ENCODE assay signal across 10 cellular contexts in the genomic region with DNA sequence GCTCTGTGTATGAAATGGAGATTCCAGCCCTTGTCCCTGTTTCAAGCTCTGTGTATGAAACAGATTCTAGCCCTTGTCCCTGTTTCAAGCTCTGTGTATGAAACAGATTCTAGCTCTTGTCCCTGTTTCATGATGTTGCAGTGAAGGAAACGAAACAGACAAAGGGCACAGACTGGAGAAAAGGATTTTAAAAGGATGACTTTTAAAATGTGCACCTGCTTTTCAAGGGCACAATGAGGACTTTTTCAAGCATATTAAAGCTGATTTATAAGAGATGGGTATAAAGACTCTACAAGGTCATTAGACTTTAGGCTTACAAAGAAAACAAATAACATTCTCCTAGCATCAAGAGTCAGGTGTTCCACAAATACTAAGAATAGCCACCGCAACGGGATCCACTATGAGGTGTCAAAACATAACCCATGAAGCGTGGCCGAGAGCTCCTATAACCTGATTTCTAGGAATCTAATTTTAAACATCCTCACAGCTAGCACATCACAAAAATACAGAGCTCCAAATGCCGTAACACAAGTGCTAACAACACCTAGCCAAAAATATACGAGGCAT. TPM values are rescaled to one million over a fixed set of nuclear protein-coding genes. Genes with fewer than 3 reads are reported as not detected.
A peak's percentile ranks its signal among the peaks of the same experiment; 100 is the strongest.
DNase-seq lines count a peak whose midpoint lies in the region; ATAC-seq and TF ChIP-seq lines count a peak whose summit lies in the region.
"Had no signal": no experiment of that assay in that cellular context is flagged by ENCODE, and none has a peak within 500 bp of the region (broad histone marks: within the 10 kb centered on the region; RNA-seq: fewer than 3 reads in every experiment).

No MANE protein-coding gene starts in this region.

- peak overlapping the region; percentile 30; the same call in 1 of the 2 replicates for H3K9ac ChIP-seq in SK-N-SH
- H3K9ac ChIP-seq in fibroblast of lung (ENCODE audit: insufficient read depth, low read length), result no peak overlapping the region
- H3K9ac ChIP-seq in neural progenitor cell, result no peak overlapping the region

- no peaks in the 10 kb centered on the region for H3K36me3 ChIP-seq in SK-N-SH (replicated peaks in 1 of 2; ENCODE audit: control insufficient read depth in 1 of 2, insufficient read depth in 2 of 2, low read length in 1 of 2)
- H3K36me3 ChIP-seq in fibroblast of lung (ENCODE audit: control insufficient read depth, insufficient read depth, low read length), result no peaks in the 10 kb centered on the region
- H3K36me3 ChIP-seq in neural progenitor cell, result no peaks in the 10 kb centered on the region
- H3K36me3 ChIP-seq in vagina, result no peaks in the 10 kb centered on the region

- peaks cover 48% of the 10 kb centered on the region for H3K4me1 Mint-ChIP-seq in neural progenitor cell
- peaks cover 14% of the 10 kb centered on the region for H3K4me1 Mint-ChIP-seq in Calu3 (ENCODE audit: low read depth, unreplicated experiment)

- H3F3A ChIP-seq in SK-N-SH (replicated peaks; ENCODE audit: insufficient read depth), result no peaks in the 10 kb centered on the region
- H3F3A ChIP-seq in neural progenitor cell (ENCODE audit: low read depth), result peaks cover 6% of the 10 kb centered on the region

- H3K9me2 ChIP-seq in SK-N-SH, result no peaks in the 10 kb centered on the region

- H3K27ac ChIP-seq in SK-N-SH (ENCODE audit: low read depth in 2 of 2, low read length in 1 of 2) (peak overlapping the region in 1 of 2 experiments; percentile 70; a peak in 2 of 4 replicates), fibroblast of lung (ENCODE audit: insufficient read depth, low read length) (peak overlapping the region; percentile 62), neural progenitor cell (no peak overlapping the region), vagina (peak overlapping the region; percentile 51)

- H3K4me3 Mint-ChIP-seq in neural progenitor cell, result no peak overlapping the region
- no peak overlapping the region for H3K4me3 Mint-ChIP-seq in Calu3 (ENCODE audit: low read depth, unreplicated experiment)

- peaks cover 4% of the 10 kb centered on the region for H3K27me3 Mint-ChIP-seq in neural progenitor cell (ENCODE audit: insufficient read depth, low read depth)
- no peaks in the 10 kb centered on the region for H3K27me3 Mint-ChIP-seq in Calu3 (ENCODE audit: unreplicated experiment)

- H4K20me1 ChIP-seq in SK-N-SH (ENCODE audit: insufficient read depth) (peaks cover 84% of the 10 kb centered on the region), fibroblast of lung (ENCODE audit: control insufficient read depth, extremely low read depth, insufficient read depth, low read length) (peaks cover 4% of the 10 kb centered on the region), neural progenitor cell (ENCODE audit: low read depth) (peaks cover 87% of the 10 kb centered on the region)

- H2AFZ ChIP-seq in SK-N-SH (ENCODE audit: low read depth) (no peak overlapping the region), fibroblast of lung (ENCODE audit: low read length) (no peak overlapping the region), neural progenitor cell (replicated peaks) (no peak overlapping the region)

- BruUV-seq in Calu3 (replicated peaks; lab: Mats Ljungman, UMichigan), result no TSS peak

- no peak for TF ChIP-seq EP300 in SK-N-SH (IDR thresholded peaks at IDR 0.05; ENCODE audit: borderline replicate concordance in 1 of 2, low read depth in 1 of 2, low read length in 1 of 2)

- no peak for ATAC-seq in SK-N-SH treated with all-trans-retinoic acid at 6 μM for 48 hours
- ATAC-seq: esophagus mucosa had no signal

- 97% methylated on average over 7 of the region's 7 CpGs for WGBS in SK-N-SH (ENCODE audit: low lambda C conversion rate)

- H3K9me3 ChIP-seq in SK-N-SH (no peaks in the 10 kb centered on the region), fibroblast of lung (ENCODE audit: control insufficient read depth, insufficient read depth, low read depth, low read length) (no peaks in the 10 kb centered on the region), neural progenitor cell (ENCODE audit: low read depth) (no peaks in the 10 kb centered on the region), vagina (no peaks in the 10 kb centered on the region)

- DNase-seq in SK-N-SH (no peak), fibroblast of lung (ENCODE audit: low read depth in 2 of 2) (no peak), neural progenitor cell (ENCODE audit: low spot score) (no peak), vagina (ENCODE audit: extremely low spot score in 2 of 2) (no peak), posterior cingulate gyrus (no peak), Calu3 (no peak), H4 (ENCODE audit: low spot score) (no peak)
- DNase-seq: NCI-H1048 had no signal

- H3K4me2 ChIP-seq in SK-N-SH (peak overlapping the region; percentile 52; the same call in 1 of the 2 replicates), fibroblast of lung (ENCODE audit: extremely low read depth, insufficient read depth, low read length) (no peak overlapping the region), neural progenitor cell (no peak overlapping the region)

- no peak for TF ChIP-seq RAD21 in SK-N-SH (IDR thresholded peaks at IDR 0.05; ENCODE audit: low read length)

- intact Hi-C loops in vagina (cut with DNase I) (no loop called here), posterior cingulate gyrus (cut with DNase I) (loop anchor here (5.0 kb wide), 1 partner anchor 33 kb away; no protein-coding TSS in a partner anchor), Calu3 (cut with micrococcal nuclease; ENCODE audit: unreplicated experiment) (no loop called here)

- H3K4me1 ChIP-seq in SK-N-SH (ENCODE audit: control insufficient read depth in 1 of 2, insufficient read depth in 2 of 2, low read depth in 1 of 2, low read length in 1 of 2), result peaks cover 4% of the 10 kb centered on the region in 2 experiments; a peak in 1 of 4 replicates
- peaks cover 6% of the 10 kb centered on the region for H3K4me1 ChIP-seq in fibroblast of lung (ENCODE audit: control insufficient read depth, extremely low read depth, insufficient read depth, low read length)
- H3K4me1 ChIP-seq in neural progenitor cell, result peaks cover 34% of the 10 kb centered on the region
- H3K4me1 ChIP-seq in vagina, result peaks cover 49% of the 10 kb centered on the region

- no peak for TF ChIP-seq POLR2A in vagina (IDR thresholded peaks at IDR 0.05)

- H3K36me3 Mint-ChIP-seq in neural progenitor cell (peaks cover 2% of the 10 kb centered on the region), Calu3 (ENCODE audit: insufficient read depth, unreplicated experiment) (peaks cover 12% of the 10 kb centered on the region)

- H3K9me3 Mint-ChIP-seq in neural progenitor cell (peaks cover 2% of the 10 kb centered on the region), Calu3 (ENCODE audit: low read depth, unreplicated experiment) (no peaks in the 10 kb centered on the region)

- H3K27me3 ChIP-seq in SK-N-SH (ENCODE audit: insufficient read depth), result no peaks in the 10 kb centered on the region
- no peaks in the 10 kb centered on the region for H3K27me3 ChIP-seq in fibroblast of lung (ENCODE audit: control insufficient read depth, insufficient read depth, low read length)
- no peaks in the 10 kb centered on the region for H3K27me3 ChIP-seq in neural progenitor cell
- no peaks in the 10 kb centered on the region for H3K27me3 ChIP-seq in vagina

- no peak for TF ChIP-seq CTCF in SK-N-SH (IDR thresholded peaks at IDR 0.05)
- TF ChIP-seq CTCF in fibroblast of lung (conservative IDR thresholded peaks at IDR 0.05 in 1 of 2, IDR thresholded peaks at IDR 0.05 in 1 of 2; ENCODE audit: low read depth in 1 of 2, low read length in 2 of 2), result no peak
- TF ChIP-seq CTCF in neural progenitor cell (IDR thresholded peaks at IDR 0.05), result no peak
- TF ChIP-seq CTCF in vagina (IDR thresholded peaks at IDR 0.05), result no peak
- no peak for TF ChIP-seq CTCF in Calu3 (IDR thresholded peaks at IDR 0.05; ENCODE audit: unreplicated experiment)

- H3K79me2 ChIP-seq in SK-N-SH (ENCODE audit: insufficient read depth) (peaks cover 82% of the 10 kb centered on the region), fibroblast of lung (ENCODE audit: control insufficient read depth, insufficient read depth, low read length) (peaks cover 48% of the 10 kb centered on the region), neural progenitor cell (ENCODE audit: low read depth) (peaks cover 81% of the 10 kb centered on the region)

- CTCF ChIA-PET in SK-N-SH (lab: Yijun Ruan, JAX), result no interaction called here
- CTCF ChIA-PET in Calu3 (lab: Charles Lee), result no interaction called here

- peak overlapping the region; percentile 70 for H3K27ac Mint-ChIP-seq in neural progenitor cell
- no peak overlapping the region for H3K27ac Mint-ChIP-seq in Calu3 (ENCODE audit: unreplicated experiment)

- POLR2A ChIA-PET in SK-N-SH (lab: Yijun Ruan, JAX), result no interaction called here

- H3K4me3 ChIP-seq in SK-N-SH (ENCODE audit: low read depth in 2 of 2, low read length in 1 of 2) (no peak overlapping the region), fibroblast of lung (replicated peaks in 1 of 4; ENCODE audit: control extremely low read depth in 1 of 4, insufficient read depth in 1 of 4, low read depth in 3 of 4, low read length in 4 of 4) (no peak overlapping the region), neural progenitor cell (no peak overlapping the region), vagina (no peak overlapping the region)

TF ChIP-seq in SK-N-SH, 30 proteins besides CTCF, POLR2A, EP300 and RAD21 (continues in another document):
- TF ChIP-seq TEAD4 (IDR thresholded peaks at IDR 0.05; ENCODE audit: borderline replicate concordance, insufficient read depth), result no peak

TF ChIP-seq in SK-N-SH treated with all-trans-retinoic acid at 6 μM for 48 hours, 23 proteins besides CTCF, POLR2A, EP300 and RAD21 (continues in another document):
- no peak for TF ChIP-seq ISL1 (CRISPR knock-in tag; IDR thresholded peaks at IDR 0.05)

RNA-seq across cellular contexts. Expression of a gene that starts 29.0 kb away (rescaled TPM):
- 6.2 and 8.7 TPM in 2 replicates for polyA plus RNA-seq in SK-N-SH (2012; rRNA removed)
- 7.2 and 8.9 TPM in 2 replicates for polyA plus RNA-seq in SK-N-SH (2012; cell fraction: cytosol; rRNA removed)
- 14.0 and 14.5 TPM in 2 replicates for polyA plus RNA-seq in SK-N-SH (2012; cell fraction: nucleus; rRNA removed)
- 12.6 and 18.3 TPM in 2 replicates for total RNA-seq in fibroblast of lung
- 9.3 and 10.7 TPM in 2 replicates for polyA plus RNA-seq in fibroblast of lung
- polyA plus RNA-seq in fibroblast of lung (2012), result 11.0 and 15.3 TPM in 2 replicates
- polyA minus RNA-seq in fibroblast of lung (ENCODE audit: low replicate concordance), result 69.5 and 70.2 TPM in 2 replicates
- 10.1 and 12.2 TPM in 2 replicates for total RNA-seq in neural progenitor cell (ENCODE audit: low replicate concordance)
- 18.4 TPM for total RNA-seq in vagina
- 11.0 and 13.2 TPM in 2 replicates for total RNA-seq in Calu3 (2022)
- 2.2 and 2.3 TPM in 2 replicates for total RNA-seq in H4 (2014; rRNA removed; shearing (Covaris generic))
